In genomic region chr20:53678315-53678989, GRCh38 we compare ENCODE assay signal across 10 cellular contexts.
DNase-seq lines count a peak whose midpoint lies in the region; ATAC-seq and TF ChIP-seq lines count a peak whose summit lies in the region.
"Had no signal": no experiment of that assay in that cellular context is flagged by ENCODE, and none has a peak within 500 bp of the region (broad histone marks: within the 10 kb centered on the region; RNA-seq: fewer than 3 reads in every experiment).

No MANE protein-coding gene starts in this region.

- H3K9ac ChIP-seq in SU-DHL-6 (ENCODE audit: low read length): no peak overlapping the region

- H3K4me1 ChIP-seq in right cardiac atrium (ENCODE audit: control insufficient read depth, insufficient read depth, low read length) (no peaks in the 10 kb centered on the region), stomach (peaks cover 21 to 44% (median 28%) of the 10 kb centered on the region in 4 donors)

- CTCF ChIA-PET in activated naive CD4-positive, alpha-beta T cell treated with anti-CD3 and anti-CD28 coated beads, Interleukin-2, amount 10 ng/mL, durations not matched to agents 7 days and 5 days (lab: Charles Lee): interaction anchor here (0.8 to 1.6 kb wide), 3 partner anchors 8 to 18 kb away, joined by 3 to 4 read pairs (median 3); no protein-coding TSS in a partner anchor

- H3K4me1 Mint-ChIP-seq in activated naive CD4-positive, alpha-beta T cell treated with anti-CD3 and anti-CD28 coated beads, Interleukin-2, amount 10 ng/mL, durations not matched to agents 7 days and 5 days: peaks cover 37% of the 10 kb centered on the region

- no peak for DNase-seq in activated naive CD4-positive, alpha-beta T cell treated with anti-CD3 and anti-CD28 coated beads, Interleukin-2, amount 10 ng/mL, durations not matched to agents 7 days and 5 days
- DNase-seq in activated naive CD4-positive, alpha-beta T cell (lab: John Stamatoyannopoulos, UW): no peak
- DNase-seq in right cardiac atrium (no peak), stomach (no peak), AML-193 (lab: John Stamatoyannopoulos, UW) (no peak), SIG-M5 (lab: John Stamatoyannopoulos, UW) (no peak), DMS153 (lab: John Stamatoyannopoulos, UW) (no peak)
- DNase-seq: activated effector memory CD4-positive, alpha-beta T cell treated with Interleukin-2 at 50 U/mL for 16 hours had no signal

- H4K20me1 ChIP-seq in SU-DHL-6 (ENCODE audit: low read depth, low read length): no peaks in the 10 kb centered on the region

- H3K36me3 ChIP-seq in SU-DHL-6 (ENCODE audit: low read length) (no peaks in the 10 kb centered on the region), stomach (no peaks in the 10 kb centered on the region)

- 62% methylated on average over 7 of the region's 7 CpGs for WGBS in right cardiac atrium
- 45 to 56% (median 54%) methylated on average over 7 of the region's 7 CpGs for WGBS in stomach, 5 donors

- H3K27me3 ChIP-seq in SU-DHL-6 (ENCODE audit: low read length) (no peaks in the 10 kb centered on the region), right cardiac atrium (ENCODE audit: control insufficient read depth, insufficient read depth) (no peaks in the 10 kb centered on the region), stomach (no peaks in the 10 kb centered on the region)

- H3K9me3 ChIP-seq in SU-DHL-6 (ENCODE audit: insufficient read depth, low read length) (no peaks in the 10 kb centered on the region), right cardiac atrium (ENCODE audit: control insufficient read depth, low read length) (no peaks in the 10 kb centered on the region), stomach (no peaks in the 10 kb centered on the region)

- TF ChIP-seq POLR2A in stomach (IDR thresholded peaks at IDR 0.05): no peak

- no peaks in the 10 kb centered on the region for H3K79me2 ChIP-seq in SU-DHL-6 (ENCODE audit: insufficient read depth, low read length)

- ATAC-seq in right cardiac atrium: no peak

- H3K27me3 Mint-ChIP-seq in activated naive CD4-positive, alpha-beta T cell treated with anti-CD3 and anti-CD28 coated beads, Interleukin-2, amount 10 ng/mL, durations not matched to agents 7 days and 5 days: no peaks in the 10 kb centered on the region

- H3K9me2 ChIP-seq in SU-DHL-6 (replicated peaks; ENCODE audit: insufficient read depth, low read length): no peaks in the 10 kb centered on the region

- no peak overlapping the region for H2AFZ ChIP-seq in SU-DHL-6 (ENCODE audit: low read depth, low read length, severe bottlenecking)

- TF ChIP-seq CTCF in SU-DHL-6 (IDR thresholded peaks at IDR 0.05; ENCODE audit: insufficient read depth, low read length, poor library complexity, severe bottlenecking): no peak
- no peak for TF ChIP-seq CTCF in stomach (IDR thresholded peaks at IDR 0.05)

- intact Hi-C loops in right cardiac atrium (cut with DNase I) (no loop called here), stomach (cut with DNase I; ENCODE audit: low total_unique reads) (no loop called here)

- H3K27ac ChIP-seq in SU-DHL-6 (ENCODE audit: low read depth, low read length) (no peak overlapping the region), right cardiac atrium (ENCODE audit: low read length) (peak overlapping the region; percentile 32), stomach (peak overlapping the region in 4 of 5 donors; percentile 33 to 74 (median 73))
- H3K27ac ChIP-seq: C4-2B had no signal

- no peaks in the 10 kb centered on the region for H3K36me3 Mint-ChIP-seq in activated naive CD4-positive, alpha-beta T cell treated with anti-CD3 and anti-CD28 coated beads, Interleukin-2, amount 10 ng/mL, durations not matched to agents 7 days and 5 days

- no peak for TF ChIP-seq EP300 in stomach (IDR thresholded peaks at IDR 0.05)

- peak overlapping the region; percentile 27 for H3K4me3 Mint-ChIP-seq in activated naive CD4-positive, alpha-beta T cell treated with anti-CD3 and anti-CD28 coated beads, Interleukin-2, amount 10 ng/mL, durations not matched to agents 7 days and 5 days

- H3K4me3 ChIP-seq in SU-DHL-6 (ENCODE audit: insufficient read depth, low read length, poor library complexity, severe bottlenecking) (no peak overlapping the region), right cardiac atrium (ENCODE audit: low read length) (no peak overlapping the region), stomach (no peak overlapping the region)

- peak overlapping the region; percentile 44 for H3K4me2 ChIP-seq in SU-DHL-6 (ENCODE audit: low read depth, low read length, poor library complexity, severe bottlenecking)

- peaks cover 6% of the 10 kb centered on the region; the same call in 1 of the 2 replicates for H3F3A ChIP-seq in SU-DHL-6 (ENCODE audit: insufficient read depth)

- H3K27ac Mint-ChIP-seq in activated naive CD4-positive, alpha-beta T cell treated with anti-CD3 and anti-CD28 coated beads, Interleukin-2, amount 10 ng/mL, durations not matched to agents 7 days and 5 days: peak overlapping the region; percentile 83

- H3K9me3 Mint-ChIP-seq in activated naive CD4-positive, alpha-beta T cell treated with anti-CD3 and anti-CD28 coated beads, Interleukin-2, amount 10 ng/mL, durations not matched to agents 7 days and 5 days: no peaks in the 10 kb centered on the region
